25 cellular contexts compared by ENCODE assay signal in genomic region chr17:17019891-17020456, GRCh38. TPM values are rescaled to one million over a fixed set of nuclear protein-coding genes. Genes with fewer than 3 reads are reported as not detected.
DNase-seq lines count a peak whose midpoint lies in the region; ATAC-seq and TF ChIP-seq lines count a peak whose summit lies in the region.
"Had no signal": no experiment of that assay in that cellular context is flagged by ENCODE, and none has a peak within 500 bp of the region (broad histone marks: within the 10 kb centered on the region; RNA-seq: fewer than 3 reads in every experiment).

No MANE protein-coding gene starts in this region.

- H3K27ac Mint-ChIP-seq in Calu3 (ENCODE audit: unreplicated experiment) (peak overlapping the region; percentile 33), progenitor cell of endocrine pancreas (peak overlapping the region; percentile 41)
- H3K27ac Mint-ChIP-seq in activated CD4-positive, alpha-beta T cell treated with anti-CD3 and anti-CD28 coated beads, Interleukin-2, amount 10 ng/mL, durations not matched to agents 7 days and 5 days: no peak overlapping the region
- H3K27ac Mint-ChIP-seq: H9 had no signal

- H3K27me3 Mint-ChIP-seq in Calu3 (ENCODE audit: unreplicated experiment) (no peaks in the 10 kb centered on the region), progenitor cell of endocrine pancreas (peaks cover 3% of the 10 kb centered on the region)
- no peaks in the 10 kb centered on the region for H3K27me3 Mint-ChIP-seq in activated CD4-positive, alpha-beta T cell treated with anti-CD3 and anti-CD28 coated beads, Interleukin-2, amount 10 ng/mL, durations not matched to agents 7 days and 5 days
- H3K27me3 Mint-ChIP-seq: CD8-positive, alpha-beta memory T cell; effector memory CD8-positive, alpha-beta T cell; naive thymus-derived CD8-positive, alpha-beta T cell had no signal

- H3K4me1 ChIP-seq in hepatocyte (ENCODE audit: insufficient read depth): peaks cover 40% of the 10 kb centered on the region

- H3K9me3 ChIP-seq in hepatocyte (ENCODE audit: low read depth): no peaks in the 10 kb centered on the region
- H3K9me3 ChIP-seq: vagina had no signal

- no peaks in the 10 kb centered on the region for H3K36me3 ChIP-seq in hepatocyte (replicated peaks; ENCODE audit: insufficient read depth, low read depth)
- H3K36me3 ChIP-seq: vagina had no signal

- H2AFZ ChIP-seq in hepatocyte: no peak overlapping the region

- H3K4me3 Mint-ChIP-seq in Calu3 (ENCODE audit: low read depth, unreplicated experiment): no peak overlapping the region
- H3K4me3 Mint-ChIP-seq in progenitor cell of endocrine pancreas (ENCODE audit: low read depth): no peak overlapping the region
- no peak overlapping the region for H3K4me3 Mint-ChIP-seq in activated CD4-positive, alpha-beta T cell treated with anti-CD3 and anti-CD28 coated beads, Interleukin-2, amount 10 ng/mL, durations not matched to agents 7 days and 5 days
- H3K4me3 Mint-ChIP-seq: CD8-positive, alpha-beta memory T cell; effector memory CD8-positive, alpha-beta T cell; H9; naive thymus-derived CD8-positive, alpha-beta T cell had no signal

- intact Hi-C loops in Calu3 (cut with micrococcal nuclease; ENCODE audit: unreplicated experiment): no loop called here

- no peak for ATAC-seq in GM21723 (IDR thresholded peaks at IDR 0.05; ENCODE audit: unreplicated experiment)
- ATAC-seq: effector memory CD8-positive, alpha-beta T cell; left lobe of liver; naive thymus-derived CD8-positive, alpha-beta T cell had no signal

- WGBS in hepatocyte (ENCODE audit: low lambda C conversion rate, missing lambda C conversion rate): 91% methylated on average over 13 of the region's 13 CpGs

- no peaks in the 10 kb centered on the region for H3K9me2 ChIP-seq in hepatocyte (replicated peaks; ENCODE audit: insufficient read depth)

- CTCF ChIA-PET in Calu3 (lab: Charles Lee): no interaction called here
- CTCF ChIA-PET in activated CD4-positive, alpha-beta T cell treated with anti-CD3 and anti-CD28 coated beads, Interleukin-2, amount 10 ng/mL, durations not matched to agents 7 days and 5 days (lab: Charles Lee): no interaction called here

- POLR2A ChIA-PET in activated CD4-positive, alpha-beta T cell treated with anti-CD3 and anti-CD28 coated beads, Interleukin-2, amount 10 ng/mL, durations not matched to agents 7 days and 5 days (lab: Charles Lee): no interaction called here

- no peaks in the 10 kb centered on the region for H3K9me3 Mint-ChIP-seq in Calu3 (ENCODE audit: low read depth, unreplicated experiment)
- H3K9me3 Mint-ChIP-seq in progenitor cell of endocrine pancreas (ENCODE audit: low read depth): no peaks in the 10 kb centered on the region
- H3K9me3 Mint-ChIP-seq in activated CD4-positive, alpha-beta T cell treated with anti-CD3 and anti-CD28 coated beads, Interleukin-2, amount 10 ng/mL, durations not matched to agents 7 days and 5 days: no peaks in the 10 kb centered on the region
- H3K9me3 Mint-ChIP-seq: CD8-positive, alpha-beta memory T cell; effector memory CD8-positive, alpha-beta T cell; H9; naive thymus-derived CD8-positive, alpha-beta T cell had no signal

- peaks cover 22% of the 10 kb centered on the region for H3K36me3 Mint-ChIP-seq in Calu3 (ENCODE audit: insufficient read depth, unreplicated experiment)
- no peaks in the 10 kb centered on the region for H3K36me3 Mint-ChIP-seq in progenitor cell of endocrine pancreas (ENCODE audit: insufficient read depth)
- H3K36me3 Mint-ChIP-seq in activated CD4-positive, alpha-beta T cell treated with anti-CD3 and anti-CD28 coated beads, Interleukin-2, amount 10 ng/mL, durations not matched to agents 7 days and 5 days (ENCODE audit: low read depth): no peaks in the 10 kb centered on the region
- H3K36me3 Mint-ChIP-seq: CD8-positive, alpha-beta memory T cell; naive thymus-derived CD8-positive, alpha-beta T cell had no signal

- peak overlapping the region; percentile 84; the same call in 1 of the 2 replicates for H3K27ac ChIP-seq in VCaP
- H3K27ac ChIP-seq in hepatocyte: peak overlapping the region; percentile 95
- H3K27ac ChIP-seq: vagina had no signal

- no peak overlapping the region for H3K4me3 ChIP-seq in hepatocyte
- H3K4me3 ChIP-seq: vagina had no signal

- H3K79me2 ChIP-seq in hepatocyte: no peaks in the 10 kb centered on the region

- TF ChIP-seq CTCF in Calu3 (IDR thresholded peaks at IDR 0.05; ENCODE audit: unreplicated experiment) (no peak), VCaP (conservative IDR thresholded peaks at IDR 0.05) (no peak), hepatocyte (IDR thresholded peaks at IDR 0.05; ENCODE audit: poor library complexity) (no peak), progenitor cell of endocrine pancreas (IDR thresholded peaks at IDR 0.05; ENCODE audit: unreplicated experiment) (no peak)

- no peak overlapping the region for H3K4me2 ChIP-seq in hepatocyte

- DNase-seq in Calu3 (no peak), hepatocyte (ENCODE audit: low spot score) (no peak), progenitor cell of endocrine pancreas (ENCODE audit: low spot score, unreplicated experiment) (no peak), NAMALWA (ENCODE audit: low spot score) (no peak), NCI-H187 (lab: John Stamatoyannopoulos, UW) (no peak)
- DNase-seq in activated CD4-positive, alpha-beta T cell treated with anti-CD3 and anti-CD28 coated beads, Interleukin-2, amount 10 ng/mL, durations not matched to agents 7 days and 5 days: no peak
- DNase-seq: activated gamma-delta T cell; amygdala; effector memory CD8-positive, alpha-beta T cell; Kasumi-1; naive thymus-derived CD8-positive, alpha-beta T cell; NCI-H1417 treated with DMSO at 0.1 percent for 48 hours; NCI-H2227 treated with DMSO at 0.1 percent for 48 hours; SHP77 treated with DMSO at 0.1 percent for 48 hours; stimulated activated naive CD4-positive, alpha-beta T cell treated with Interleukin-2 at 50 U/mL for 16 hours; T-helper 2 cell had no signal

- H4K20me1 ChIP-seq in hepatocyte (ENCODE audit: insufficient read depth, poor library complexity, severe bottlenecking): no peaks in the 10 kb centered on the region

- no TSS peak for BruUV-seq in Calu3 (replicated peaks; lab: Mats Ljungman, UMichigan)

- H3K27me3 ChIP-seq in hepatocyte: no peaks in the 10 kb centered on the region
- H3K27me3 ChIP-seq: vagina had no signal

- H3K4me1 Mint-ChIP-seq in Calu3 (ENCODE audit: low read depth, unreplicated experiment) (peaks cover 39% of the 10 kb centered on the region), progenitor cell of endocrine pancreas (ENCODE audit: low read depth) (peaks cover 17% of the 10 kb centered on the region)
- H3K4me1 Mint-ChIP-seq in activated CD4-positive, alpha-beta T cell treated with anti-CD3 and anti-CD28 coated beads, Interleukin-2, amount 10 ng/mL, durations not matched to agents 7 days and 5 days: peaks cover 25% of the 10 kb centered on the region

RNA-seq across cellular contexts. Expression of gene MPRIP, which starts 22.3 kb away (rescaled TPM):
- total RNA-seq in Calu3 (2022) (338 and 423 TPM in 2 replicates), hepatocyte (80.1 and 202 TPM in 2 replicates), progenitor cell of endocrine pancreas (180 and 195 TPM in 2 replicates)
- polyA plus RNA-seq in hepatocyte: 91.7 and 123 TPM in 2 replicates
- 100 to 1,000 TPM; 234 to 261 TPM for total RNA-seq in activated CD4-positive, alpha-beta T cell treated with anti-CD3 and anti-CD28 coated beads, Interleukin-2, amount 10 ng/mL, durations not matched to agents 7 days and 5 days

RNA-seq across cellular contexts. Expression of gene TNFRSF13B, which starts 48.1 kb away (rescaled TPM):
- total RNA-seq in Calu3 (2022) (not detected in 2 replicates), hepatocyte (not detected in 2 replicates), progenitor cell of endocrine pancreas (not detected in 2 replicates)
- polyA plus RNA-seq in hepatocyte: not detected in 2 replicates
- not detected for total RNA-seq in activated CD4-positive, alpha-beta T cell treated with anti-CD3 and anti-CD28 coated beads, Interleukin-2, amount 10 ng/mL, durations not matched to agents 7 days and 5 days
- total RNA-seq: CD8-positive, alpha-beta memory T cell; cerebellum; fibroblast of villous mesenchyme; left lobe of liver; renal cortical epithelial cell; vagina had no signal
- polyA plus RNA-seq: CD8-positive, alpha-beta memory T cell; naive thymus-derived CD8-positive, alpha-beta T cell had no signal
